1 cellular context compared by ENCODE assay signal in the genomic region with DNA sequence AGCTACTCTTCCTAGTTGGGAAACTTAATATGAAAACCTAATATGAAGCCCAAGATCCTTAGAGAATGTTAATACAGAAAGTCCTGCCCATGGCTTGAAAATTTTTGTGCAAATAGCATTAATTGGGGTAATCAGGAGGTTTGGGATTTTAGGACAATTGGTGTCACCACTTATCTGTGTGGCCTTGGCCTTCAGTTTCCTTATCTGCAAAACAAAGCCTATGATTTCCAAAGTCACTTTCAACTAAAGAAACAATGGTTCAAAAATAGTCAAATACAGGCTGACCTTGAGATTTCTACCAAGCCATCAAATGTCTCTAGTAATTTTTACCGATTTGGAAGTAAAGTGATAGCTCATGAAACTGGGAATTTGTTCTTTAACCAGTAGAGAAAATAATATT.
A peak's percentile ranks its signal among the peaks of the same experiment; 100 is the strongest.
TF ChIP-seq lines count a peak whose summit lies in the region.

No MANE protein-coding gene starts in this region.

TF ChIP-seq in GM12878, 131 proteins besides CTCF, POLR2A, EP300 and RAD21:
- TF ChIP-seq, protein P1, sequence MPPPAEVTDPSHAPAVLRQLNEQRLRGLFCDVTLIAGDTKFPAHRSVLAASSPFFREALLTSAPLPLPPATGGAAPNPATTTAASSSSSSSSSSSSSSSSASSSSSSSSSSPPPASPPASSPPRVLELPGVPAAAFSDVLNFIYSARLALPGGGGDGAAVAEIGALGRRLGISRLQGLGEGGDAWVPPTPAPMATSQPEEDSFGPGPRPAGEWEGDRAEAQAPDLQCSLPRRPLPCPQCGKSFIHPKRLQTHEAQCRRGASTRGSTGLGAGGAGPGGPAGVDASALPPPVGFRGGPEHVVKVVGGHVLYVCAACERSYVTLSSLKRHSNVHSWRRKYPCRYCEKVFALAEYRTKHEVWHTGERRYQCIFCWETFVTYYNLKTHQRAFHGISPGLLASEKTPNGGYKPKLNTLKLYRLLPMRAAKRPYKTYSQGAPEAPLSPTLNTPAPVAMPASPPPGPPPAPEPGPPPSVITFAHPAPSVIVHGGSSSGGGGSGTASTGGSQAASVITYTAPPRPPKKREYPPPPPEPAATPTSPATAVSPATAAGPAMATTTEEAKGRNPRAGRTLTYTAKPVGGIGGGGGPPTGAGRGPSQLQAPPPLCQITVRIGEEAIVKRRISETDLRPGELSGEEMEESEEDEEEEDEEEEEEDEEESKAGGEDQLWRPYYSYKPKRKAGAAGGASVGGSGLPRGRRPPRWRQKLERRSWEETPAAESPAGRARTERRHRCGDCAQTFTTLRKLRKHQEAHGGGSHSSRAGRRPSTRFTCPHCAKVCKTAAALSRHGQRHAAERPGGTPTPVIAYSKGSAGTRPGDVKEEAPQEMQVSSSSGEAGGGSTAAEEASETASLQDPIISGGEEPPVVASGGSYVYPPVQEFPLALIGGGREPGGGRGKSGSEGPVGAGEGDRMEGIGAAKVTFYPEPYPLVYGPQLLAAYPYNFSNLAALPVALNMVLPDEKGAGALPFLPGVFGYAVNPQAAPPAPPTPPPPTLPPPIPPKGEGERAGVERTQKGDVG (CRISPR knock-in tag; IDR thresholded peaks at IDR 0.05) = 0 out of 2 replicates have a peak, but pooled peaks have one; percentile 45
- no peak for TF ChIP-seq ZNF274 (IDR thresholded peaks at IDR 0.05; ENCODE audit: insufficient read depth, insufficient read length)
